In genomic region chr22:33470456-33470855, GRCh38 we compare ENCODE assay signal across 15 cellular contexts.
DNase-seq lines count a peak whose midpoint lies in the region; ATAC-seq, FAIRE-seq and TF ChIP-seq lines count a peak whose summit lies in the region.
"Had no signal": no experiment of that assay in that cellular context is flagged by ENCODE, and none has a peak within 500 bp of the region (broad histone marks: within the 10 kb centered on the region; RNA-seq: fewer than 3 reads in every experiment).

No MANE protein-coding gene starts in this region.

- H3K27me3 Mint-ChIP-seq in stimulated activated memory B cell treated with anti-CD40 and anti-IgM and Interleukin-4, amounts not matched to agents 10 μg/mL and 1 μg/mL and 100 μg/mL, for 72 hours, result no peaks in the 10 kb centered on the region
- no peaks in the 10 kb centered on the region for H3K27me3 Mint-ChIP-seq in type B pancreatic cell

- peaks cover 6% of the 10 kb centered on the region for H3K36me3 Mint-ChIP-seq in stimulated activated memory B cell treated with anti-CD40 and anti-IgM and Interleukin-4, amounts not matched to agents 10 μg/mL and 1 μg/mL and 100 μg/mL, for 72 hours
- H3K36me3 Mint-ChIP-seq in type B pancreatic cell, result peaks cover 19% of the 10 kb centered on the region
- H3K36me3 Mint-ChIP-seq: CD8-positive, alpha-beta T cell had no signal

- no peak overlapping the region for H3K4me3 Mint-ChIP-seq in stimulated activated memory B cell treated with anti-CD40 and anti-IgM and Interleukin-4, amounts not matched to agents 10 μg/mL and 1 μg/mL and 100 μg/mL, for 72 hours
- H3K4me3 Mint-ChIP-seq in type B pancreatic cell, result no peak overlapping the region
- H3K4me3 Mint-ChIP-seq: CD8-positive, alpha-beta T cell had no signal

- H3K4me1 Mint-ChIP-seq in stimulated activated memory B cell treated with anti-CD40 and anti-IgM and Interleukin-4, amounts not matched to agents 10 μg/mL and 1 μg/mL and 100 μg/mL, for 72 hours, result peaks cover 32% of the 10 kb centered on the region
- H3K4me1 Mint-ChIP-seq in type B pancreatic cell (ENCODE audit: unreplicated experiment), result peaks cover 29% of the 10 kb centered on the region

- TF ChIP-seq CTCF in GM10266 (IDR thresholded peaks at IDR 0.05; ENCODE audit: control insufficient read depth, insufficient read depth, low read depth, missing control alignments), result no peak
- TF ChIP-seq CTCF in type B pancreatic cell (conservative IDR thresholded peaks at IDR 0.05), result no peak

- FAIRE-seq in GM18507 (lab: Jason Lieb, UNC), result peak; percentile 59

- H3K9me3 Mint-ChIP-seq in stimulated activated memory B cell treated with anti-CD40 and anti-IgM and Interleukin-4, amounts not matched to agents 10 μg/mL and 1 μg/mL and 100 μg/mL, for 72 hours, result no peaks in the 10 kb centered on the region
- no peaks in the 10 kb centered on the region for H3K9me3 Mint-ChIP-seq in type B pancreatic cell

- ATAC-seq in stimulated activated memory B cell treated with anti-CD40 and anti-IgM and Interleukin-4, amounts not matched to agents 10 μg/mL and 1 μg/mL and 100 μg/mL, for 72 hours, result no peak
- ATAC-seq in HG03025 (IDR thresholded peaks at IDR 0.05; ENCODE audit: low FRiP score, unreplicated experiment), result no peak
- ATAC-seq: CD8-positive, alpha-beta T cell had no signal

- peak overlapping the region; percentile 92 for H3K27ac Mint-ChIP-seq in stimulated activated memory B cell treated with anti-CD40 and anti-IgM and Interleukin-4, amounts not matched to agents 10 μg/mL and 1 μg/mL and 100 μg/mL, for 72 hours
- no peak overlapping the region for H3K27ac Mint-ChIP-seq in type B pancreatic cell
- H3K27ac Mint-ChIP-seq: CD8-positive, alpha-beta T cell had no signal

- DNase-seq in GM10266 (ENCODE audit: extremely low spot score) (peak; percentile 16), GM18507 (ENCODE audit: extremely low spot score, insufficient read length, low read depth) (no peak), RPMI8226 (peak; percentile 39), NCI-H524 treated with DMSO at 0.1 percent for 48 hours (lab: John Stamatoyannopoulos, UW) (no peak), type B pancreatic cell (ENCODE audit: extremely low spot score, unreplicated experiment) (no peak)
- DNase-seq: CD8-positive, alpha-beta T cell; HCEC 1CT; NCI-H187; NCI-H2107; NCI-H510A; NCI-H774; SHP77 treated with DMSO at 0.1 percent for 48 hours; SK-N-SH had no signal

Comparison
In these comparisons a context has a peak if more than half of its experiments do, and no peak if none do; other contexts are left out.
1. DNase-seq: peak in GM10266 (single experiment) and RPMI8226 (single experiment); none in GM18507 (single experiment), NCI-H524 treated with DMSO at 0.1 percent for 48 hours (single experiment) and type B pancreatic cell (single experiment).